In the genomic region with DNA sequence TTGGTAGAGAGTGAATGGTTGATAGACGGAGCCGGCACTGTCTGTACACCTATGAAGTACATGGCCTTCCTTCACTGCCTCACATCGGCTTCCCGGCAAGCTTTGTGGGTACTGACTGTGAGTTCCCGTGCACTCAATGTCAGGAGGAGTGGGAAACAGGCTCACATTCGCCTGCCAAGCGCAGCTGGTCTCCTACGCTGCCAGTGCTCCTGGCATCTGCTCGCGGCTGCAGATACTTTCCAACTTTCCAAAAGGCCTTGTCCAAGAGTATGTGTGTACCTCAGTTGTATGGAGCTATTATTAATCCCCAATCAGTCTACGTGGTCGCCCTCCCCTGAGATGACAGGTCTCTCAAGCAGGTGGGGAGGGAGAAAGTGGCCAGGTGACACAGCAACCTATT, we compare ENCODE assay signal across 15 cellular contexts.
DNase-seq lines count a peak whose midpoint lies in the region; ATAC-seq and TF ChIP-seq lines count a peak whose summit lies in the region.
"Had no signal": no experiment of that assay in that cellular context is flagged by ENCODE, and none has a peak within 500 bp of the region (broad histone marks: within the 10 kb centered on the region; RNA-seq: fewer than 3 reads in every experiment).

No MANE protein-coding gene starts in this region.

- no peaks in the 10 kb centered on the region for H3K9me3 ChIP-seq in right cardiac atrium (ENCODE audit: control insufficient read depth, low read length)
- H3K9me3 ChIP-seq: BE2C had no signal

- no peak overlapping the region for H3K4me3 ChIP-seq in right cardiac atrium (ENCODE audit: low read length)
- H3K4me3 ChIP-seq: GM23338 had no signal

- no peaks in the 10 kb centered on the region for H3K27me3 Mint-ChIP-seq in endothelial cell (ENCODE audit: unreplicated experiment)
- H3K27me3 Mint-ChIP-seq: CD4-positive, alpha-beta memory T cell had no signal

- no peak overlapping the region for H3K27ac Mint-ChIP-seq in endothelial cell (ENCODE audit: unreplicated experiment)
- H3K27ac Mint-ChIP-seq: CD4-positive, alpha-beta memory T cell; GM23338 had no signal

- no peaks in the 10 kb centered on the region for H3K27me3 ChIP-seq in right cardiac atrium (ENCODE audit: control insufficient read depth, insufficient read depth)
- H3K27me3 ChIP-seq: BE2C had no signal

- intact Hi-C loops in right cardiac atrium (cut with DNase I) (no loop called here), posterior cingulate gyrus (cut with DNase I) (no loop called here)

- H3K27ac ChIP-seq in angular gyrus (ENCODE audit: low read depth, low read length): peak overlapping the region; percentile 14
- no peak overlapping the region for H3K27ac ChIP-seq in right cardiac atrium (ENCODE audit: low read length)
- H3K27ac ChIP-seq: C4-2B had no signal

- no peaks in the 10 kb centered on the region for H3K36me3 Mint-ChIP-seq in endothelial cell (ENCODE audit: low read depth, unreplicated experiment)
- H3K36me3 Mint-ChIP-seq: CD4-positive, alpha-beta memory T cell had no signal

- no peaks in the 10 kb centered on the region for H3K9me3 Mint-ChIP-seq in endothelial cell (ENCODE audit: unreplicated experiment)
- H3K9me3 Mint-ChIP-seq: GM23338 had no signal

- DNase-seq in ecto neural progenitor cell (ENCODE audit: low spot score) (peak; percentile 18), right cardiac atrium (peak in 2 of 3 donors; percentile 34 to 71), posterior cingulate gyrus (peak in 9 of 10 donors; percentile 19 to 94 (median 64)), DMS53 (lab: John Stamatoyannopoulos, UW) (no peak), endothelial cell (ENCODE audit: low spot score) (no peak)
- DNase-seq: BE2C; CD4-positive, alpha-beta memory T cell; COR-L47; GF-D8; H7 had no signal

- H3K4me1 Mint-ChIP-seq in endothelial cell (ENCODE audit: unreplicated experiment): peaks cover 6% of the 10 kb centered on the region
- H3K4me1 Mint-ChIP-seq: CD4-positive, alpha-beta memory T cell; GM23338 had no signal

- H3K4me3 Mint-ChIP-seq in endothelial cell (ENCODE audit: unreplicated experiment): no peak overlapping the region
- H3K4me3 Mint-ChIP-seq: CD4-positive, alpha-beta memory T cell; GM23338 had no signal

- TF ChIP-seq CTCF in endothelial cell (IDR thresholded peaks at IDR 0.05; ENCODE audit: unreplicated experiment): no peak

- 86% methylated on average over 12 of the region's 12 CpGs for WGBS in right cardiac atrium

- H3K4me1 ChIP-seq in right cardiac atrium (ENCODE audit: control insufficient read depth, insufficient read depth, low read length): peaks cover 5% of the 10 kb centered on the region
- H3K4me1 ChIP-seq: BE2C had no signal

- peak; percentile 39 to 56 for ATAC-seq in right cardiac atrium
- ATAC-seq in activated CD4-positive, CD25-positive, alpha-beta regulatory T cell treated with anti-CD3 and anti-CD28 coated beads, Interleukin-2, amount 50 U/mL, for 24 hours: no peak
- ATAC-seq: GM23338, HepG2 had no signal

Comparison
In these comparisons a context has a peak if more than half of its experiments do, and no peak if none do; other contexts are left out.
1. DNase-seq: peak in ecto neural progenitor cell (single experiment), right cardiac atrium (2 of 3) and posterior cingulate gyrus (9 of 10); none in DMS53 (single experiment) and endothelial cell (single experiment).
2. ATAC-seq: peak in right cardiac atrium (2 of 2); none in activated CD4-positive, CD25-positive, alpha-beta regulatory T cell treated with anti-CD3 and anti-CD28 coated beads, Interleukin-2, amount 50 U/mL, for 24 hours (0 of 2).